19 cellular contexts compared by ENCODE assay signal in genomic region chr17:28963212-28963611, GRCh38. TPM values are rescaled to one million over a fixed set of nuclear protein-coding genes. Genes with fewer than 3 reads are reported as not detected.
DNase-seq lines count a peak whose midpoint lies in the region; TF ChIP-seq lines count a peak whose summit lies in the region.
"Had no signal": no experiment of that assay in that cellular context is flagged by ENCODE, and none has a peak within 500 bp of the region (broad histone marks: within the 10 kb centered on the region; RNA-seq: fewer than 3 reads in every experiment).

No MANE protein-coding gene starts in this region.

- H3K9ac ChIP-seq in BLaER1, result 0 out of 2 replicates have a peak overlapping the region, but pooled peaks have one; percentile 2

- peak; percentile 2 for DNase-seq in chondrocyte (ENCODE audit: low spot score)
- peak; percentile 16 for DNase-seq in iris pigment epithelial cell (ENCODE audit: low read depth)
- DNase-seq in posterior vena cava (ENCODE audit: low spot score), result peak; percentile 4
- no peak for DNase-seq in SIG-M5 treated with dmso at 0.1 percent for 504 hours (lab: John Stamatoyannopoulos, UW; ENCODE audit: unreplicated experiment)
- DNase-seq in stimulated activated naive CD4-positive, alpha-beta T cell (lab: John Stamatoyannopoulos, UW), result no peak
- DNase-seq in germinal center (ENCODE audit: low spot score), result no peak
- DNase-seq: DMS 273 treated with DMSO at 0.1 percent for 48 hours, GF-D8, NCI-H1417 treated with DMSO at 0.1 percent for 48 hours, NCI-H1930, NCI-H2171, NCI-H446 treated with DMSO at 0.1 percent for 48 hours, NCI-H774, Right ventricle myocardium superior had no signal

- H3K9me3 ChIP-seq in BLaER1, result no peaks in the 10 kb centered on the region
- H3K9me3 ChIP-seq: Peyer's patch had no signal

- no peaks in the 10 kb centered on the region for H3K36me3 Mint-ChIP-seq in chondrocyte (ENCODE audit: low read depth)

- H3K9me3 Mint-ChIP-seq in chondrocyte (ENCODE audit: low read depth), result no peaks in the 10 kb centered on the region
- H3K9me3 Mint-ChIP-seq: GM23338 had no signal

- H3K4me1 ChIP-seq in BLaER1, result peaks cover 26% of the 10 kb centered on the region
- H3K4me1 ChIP-seq: Peyer's patch had no signal

- no peaks in the 10 kb centered on the region for H3K36me3 ChIP-seq in BLaER1
- H3K36me3 ChIP-seq: Peyer's patch had no signal

- no peak overlapping the region for H3K4me2 ChIP-seq in BLaER1
- H3K4me2 ChIP-seq: GM23338 had no signal

- H3K4me3 ChIP-seq in BLaER1, result no peak overlapping the region
- H3K4me3 ChIP-seq: GM23338, K562, Peyer's patch had no signal

- no peaks in the 10 kb centered on the region for H4K20me1 ChIP-seq in BLaER1

- H3K27me3 Mint-ChIP-seq in chondrocyte (ENCODE audit: low read depth), result peaks cover 15% of the 10 kb centered on the region

- H3K4me1 Mint-ChIP-seq in chondrocyte (ENCODE audit: low read depth), result peaks cover 7% of the 10 kb centered on the region

- no peak for TF ChIP-seq CTCF in chondrocyte (IDR thresholded peaks at IDR 0.05)

- no peak overlapping the region for H3K27ac ChIP-seq in BLaER1
- H3K27ac ChIP-seq: C4-2B, Peyer's patch had no signal

- no peak overlapping the region for H3K4me3 Mint-ChIP-seq in chondrocyte (ENCODE audit: unreplicated experiment)
- H3K4me3 Mint-ChIP-seq: GM23338 had no signal

- H3K27ac Mint-ChIP-seq in chondrocyte (ENCODE audit: unreplicated experiment), result no peak overlapping the region
- H3K27ac Mint-ChIP-seq: GM23338 had no signal

- no peaks in the 10 kb centered on the region for H3K27me3 ChIP-seq in BLaER1
- H3K27me3 ChIP-seq: Peyer's patch had no signal

- intact Hi-C loops in posterior vena cava (cut with DNase I), result no loop called here

RNA-seq across cellular contexts. Expression of gene PHF12, which starts 11.9 kb away (rescaled TPM):
- total RNA-seq in chondrocyte (30.2 to 49.2 TPM (median 33.6 TPM) in 3 replicates), posterior vena cava (10 to 100 TPM; 26.7 to 32.3 TPM)

RNA-seq across cellular contexts. Expression of gene SEZ6, which starts 42.6 kb away (rescaled TPM):
- total RNA-seq in chondrocyte, result 0.35 to 0.46 TPM in 2 of 3 replicates, not detected in the other
- not detected for total RNA-seq in posterior vena cava
- total RNA-seq: K562, Right ventricle myocardium superior had no signal

Comparison
In these comparisons a context has a peak if more than half of its experiments do, and no peak if none do; other contexts are left out.
1. DNase-seq: peak in chondrocyte (single experiment), iris pigment epithelial cell (single experiment) and posterior vena cava (single experiment); none in SIG-M5 treated with dmso at 0.1 percent for 504 hours (single experiment), stimulated activated naive CD4-positive, alpha-beta T cell (0 of 6) and germinal center (single experiment).